28 cellular contexts compared by ENCODE assay signal in genomic region chr21:18711662-18712061, GRCh38.
"Had no signal": no experiment of that assay in that cellular context is flagged by ENCODE, and none has a peak within 500 bp of the region (broad histone marks: within the 10 kb centered on the region; RNA-seq: fewer than 3 reads in every experiment).

No MANE protein-coding gene starts in this region.

- DNase-seq: colonic mucosa; cortex of kidney; dermis blood vessel endothelial cell; dorsolateral prefrontal cortex; effector CD4-positive, alpha-beta T cell; effector CD8-positive, alpha-beta T cell; effector memory CD4-positive, alpha-beta T cell; effector memory CD8-positive, alpha-beta T cell; endodermal cell; erythroblast; esophagus squamous epithelium; foreskin fibroblast; foreskin keratinocyte; foreskin melanocyte; gastrocnemius medialis; glutamatergic neuron; head of caudate nucleus; heart left ventricle; heart right ventricle had no signal

- H3K27ac ChIP-seq: colonic mucosa, coronary artery, dorsolateral prefrontal cortex, epithelial cell of prostate, esophagus muscularis mucosa, esophagus squamous epithelium, foreskin keratinocyte, gastrocnemius medialis, gastroesophageal sphincter, heart left ventricle, heart right ventricle had no signal

- H3K4me3 ChIP-seq: colonic mucosa, coronary artery, dorsolateral prefrontal cortex, esophagus muscularis mucosa, esophagus squamous epithelium, gastrocnemius medialis, gastroesophageal sphincter, heart left ventricle, heart right ventricle had no signal

- H3K9me3 ChIP-seq: colonic mucosa, gastrocnemius medialis had no signal

- H3K4me1 ChIP-seq: colonic mucosa, esophagus muscularis mucosa, esophagus squamous epithelium, foreskin keratinocyte, gastrocnemius medialis, gastroesophageal sphincter, heart left ventricle, heart right ventricle had no signal

- H3K27me3 ChIP-seq: colonic mucosa, dorsolateral prefrontal cortex, esophagus muscularis mucosa, esophagus squamous epithelium, foreskin keratinocyte, gastrocnemius medialis, gastroesophageal sphincter, heart left ventricle, heart right ventricle had no signal

- FAIRE-seq: colon, endometrium, endothelial cell of umbilical vein, frontal cortex had no signal

- ATAC-seq: effector memory CD8-positive, alpha-beta T cell; esophagus mucosa; foreskin keratinocyte; gastrocnemius medialis; gastroesophageal sphincter; heart left ventricle; heart right ventricle had no signal

- H3K36me3 ChIP-seq: colonic mucosa, esophagus muscularis mucosa, esophagus squamous epithelium, gastrocnemius medialis, gastroesophageal sphincter, heart left ventricle, heart right ventricle had no signal
